Comparison of ENCODE assay signal across 8 cellular contexts in genomic region chr20:45833030-45833882, GRCh38. TPM values are rescaled to one million over a fixed set of nuclear protein-coding genes. Genes with fewer than 3 reads are reported as not detected.
DNase-seq lines count a peak whose midpoint lies in the region; ATAC-seq and TF ChIP-seq lines count a peak whose summit lies in the region.

TSS of gene SNX21 (plus strand) at chr20:45833799. CDS start at chr20:45833920, 121 bp downstream.

- no peak for ATAC-seq in HG03457 (IDR thresholded peaks at IDR 0.05; ENCODE audit: unreplicated experiment)
- no peak for ATAC-seq in GM21367 (IDR thresholded peaks at IDR 0.05; ENCODE audit: unreplicated experiment)

- peak; percentile 97 for DNase-seq in EH (ENCODE audit: low read depth)
- DNase-seq in HT-29 (ENCODE audit: low spot score): peak; percentile 76
- DNase-seq in SHP77 (lab: John Stamatoyannopoulos, UW): peak; percentile 47 to 71
- DNase-seq in hepatic stellate cell (ENCODE audit: low spot score): peak; percentile 90
- peak; percentile 37 to 96 (median 66) for DNase-seq in posterior cingulate gyrus

- TF ChIP-seq CTCF in brain (conservative IDR thresholded peaks at IDR 0.05): no peak

- no peaks in the 10 kb centered on the region for H3K9me3 Mint-ChIP-seq in brain

- peak within 1 kb of the TSS; percentile 82 to 89 (median 86) for H3K4me3 Mint-ChIP-seq in brain

- H3K27ac Mint-ChIP-seq in brain: peak within 1 kb of the TSS; percentile 77 to 97 (median 90)

- peaks cover 6% of the 10 kb centered on the region for H3K36me3 Mint-ChIP-seq in brain

- H3K4me1 Mint-ChIP-seq in brain: peaks cover 51% of the 10 kb centered on the region

- intact Hi-C loops in posterior cingulate gyrus (cut with DNase I): no loop called here

- H3K27me3 Mint-ChIP-seq in brain: peaks cover 4% of the 10 kb centered on the region

RNA-seq across cellular contexts. Expression of gene SNX21, which starts in this region (rescaled TPM):
- 30.8 and 31.2 TPM in 2 replicates for total RNA-seq in HT-29 (2014; rRNA removed; shearing (Covaris generic))
- 18.8 TPM for polyA plus RNA-seq in brain (ENCODE audit: insufficient read depth, low read depth, low replicate concordance)
